16 cellular contexts compared by ENCODE assay signal in genomic region chrX:151370906-151371305, GRCh38. TPM values are rescaled to one million over a fixed set of nuclear protein-coding genes. Genes with fewer than 3 reads are reported as not detected.
DNase-seq lines count a peak whose midpoint lies in the region; ATAC-seq and TF ChIP-seq lines count a peak whose summit lies in the region.
"Had no signal": no experiment of that assay in that cellular context is flagged by ENCODE, and none has a peak within 500 bp of the region (broad histone marks: within the 10 kb centered on the region; RNA-seq: fewer than 3 reads in every experiment).

No MANE protein-coding gene starts in this region.

- H3K36me3 ChIP-seq in PC-9 (ENCODE audit: low read depth) (no peaks in the 10 kb centered on the region), spleen (no peaks in the 10 kb centered on the region), mammary epithelial cell (ENCODE audit: insufficient read depth, low read length) (no peaks in the 10 kb centered on the region)
- H3K36me3 ChIP-seq: breast epithelium had no signal

- H3K27me3 ChIP-seq in PC-9 (ENCODE audit: insufficient read depth, low read depth) (peaks cover 30% of the 10 kb centered on the region), foreskin keratinocyte (no peaks in the 10 kb centered on the region), spleen (replicated peaks in 1 of 7) (peaks cover 0 to 19% (median 0%) of the 10 kb centered on the region in 7 donors), mammary epithelial cell (ENCODE audit: insufficient read depth, low read length) (no peaks in the 10 kb centered on the region)

- H3K4me1 ChIP-seq in PC-9 (replicated peaks; ENCODE audit: insufficient read depth), result no peaks in the 10 kb centered on the region
- no peaks in the 10 kb centered on the region for H3K4me1 ChIP-seq in foreskin keratinocyte
- H3K4me1 ChIP-seq in spleen, result no peaks in the 10 kb centered on the region
- no peaks in the 10 kb centered on the region for H3K4me1 ChIP-seq in mammary epithelial cell (ENCODE audit: insufficient read depth, low read length)
- H3K4me1 ChIP-seq: breast epithelium had no signal

- TF ChIP-seq CTCF in PC-9 (conservative IDR thresholded peaks at IDR 0.05), result no peak
- no peak for TF ChIP-seq CTCF in foreskin keratinocyte (conservative IDR thresholded peaks at IDR 0.05)
- TF ChIP-seq CTCF in spleen (IDR thresholded peaks at IDR 0.05 in 8 of 11, conservative IDR thresholded peaks at IDR 0.05 in 3 of 11), result no peak
- no peak for TF ChIP-seq CTCF in mammary epithelial cell (conservative IDR thresholded peaks at IDR 0.05 in 1 of 2, IDR thresholded peaks at IDR 0.05 in 1 of 2; ENCODE audit: extremely low read depth in 1 of 2, insufficient read depth in 1 of 2, low read depth in 1 of 2, low read length in 2 of 2)

- no peak for TF ChIP-seq POLR2A in spleen (IDR thresholded peaks at IDR 0.05)

- H3K79me2 ChIP-seq in PC-9 (ENCODE audit: low read depth), result no peaks in the 10 kb centered on the region
- H3K79me2 ChIP-seq in mammary epithelial cell (ENCODE audit: insufficient read depth, low read length), result no peaks in the 10 kb centered on the region

- H3K27ac ChIP-seq in PC-9, result no peak overlapping the region
- no peak overlapping the region for H3K27ac ChIP-seq in foreskin keratinocyte
- H3K27ac ChIP-seq in spleen, result no peak overlapping the region
- no peak overlapping the region for H3K27ac ChIP-seq in mammary epithelial cell (ENCODE audit: insufficient read depth, low read depth, low read length)
- H3K27ac ChIP-seq: breast epithelium had no signal

- dilution Hi-C loops in mammary epithelial cell (cut with HindIII; ENCODE audit: low sequenced_read_pairs), result no loop called here

- in situ Hi-C loops in mammary epithelial cell (cut with MboI; ENCODE audit: low sequenced_read_pairs in 2 of 2), result loop anchor here in 1 of 2 donors (25.0 kb wide), 1 partner anchor 209 kb away; no protein-coding TSS in a partner anchor

- H3K4me2 ChIP-seq in PC-9, result peak overlapping the region; percentile 39
- no peak overlapping the region for H3K4me2 ChIP-seq in mammary epithelial cell (ENCODE audit: insufficient read depth, low read depth, low read length)

- H3K4me3 ChIP-seq in PC-9, result no peak overlapping the region
- H3K4me3 ChIP-seq in spleen, result no peak overlapping the region
- H3K4me3 ChIP-seq in mammary epithelial cell (replicated peaks in 1 of 3; ENCODE audit: insufficient read depth in 1 of 3, low read depth in 2 of 3, low read length in 3 of 3), result no peak overlapping the region
- H3K4me3 ChIP-seq: breast epithelium had no signal

- peak; percentile 11 for DNase-seq in stimulated activated CD4-positive, alpha-beta T cell treated with anti-CD3 and anti-CD28 coated beads, Interleukin-4, amount 100 ng/mL, for 1 hour
- DNase-seq in stimulated activated CD4-positive, alpha-beta T cell treated with anti-CD3 and anti-CD28 coated beads, Interleukin-12 subunit alpha, Interleukin-12 subunit beta, amount 100 ng/mL, for 4 hours, result no peak
- DNase-seq in PC-9 (no peak), foreskin keratinocyte (no peak), spleen (no peak), mammary epithelial cell (no peak), occipital lobe (lab: John Stamatoyannopoulos, UW) (no peak)
- DNase-seq: activated CD4-positive, alpha-beta memory T cell treated with anti-CD3 and anti-CD28 coated beads, Interleukin-2, amount 10 ng/mL, durations not matched to agents 7 days and 5 days; activated gamma-delta T cell treated with Interleukin-2 at 50 U/mL for 16 hours; C1 segment of cervical spinal cord; effector memory CD4-positive, alpha-beta T cell; EL; foreskin melanocyte; NCI-H1048; NCI-H446 had no signal

- H2AFZ ChIP-seq in PC-9, result no peak overlapping the region
- no peak overlapping the region for H2AFZ ChIP-seq in mammary epithelial cell (ENCODE audit: low read depth, low read length)

- H4K20me1 ChIP-seq in PC-9 (ENCODE audit: insufficient read depth), result no peaks in the 10 kb centered on the region
- H4K20me1 ChIP-seq in mammary epithelial cell (ENCODE audit: insufficient read depth, low read length), result no peaks in the 10 kb centered on the region

- no peak overlapping the region for H3K9ac ChIP-seq in mammary epithelial cell (ENCODE audit: insufficient read depth, low read length)

- CTCF ChIA-PET in PC-9 (lab: Charles Lee) (no interaction called here), mammary epithelial cell (lab: Charles Lee; ENCODE audit: low non-redundant PET) (no interaction called here)

- H3F3A ChIP-seq in PC-9 (ENCODE audit: insufficient read depth, low read depth), result no peaks in the 10 kb centered on the region

- BruUV-seq in PC-9 (replicated peaks; lab: Mats Ljungman, UMichigan) (no TSS peak), mammary epithelial cell (replicated peaks; lab: Mats Ljungman, UMichigan) (no TSS peak)

- no peaks in the 10 kb centered on the region for H3K9me2 ChIP-seq in PC-9 (ENCODE audit: insufficient read depth)

- ATAC-seq in foreskin keratinocyte, result peak; percentile 88

- 19 to 50% (median 20%) methylated on average over 18 to 21 of the region's 21 CpGs for WGBS in spleen, 5 donors
- WGBS in mammary epithelial cell (ENCODE audit: low coverage, missing lambda C conversion rate), result 58% methylated on average over 13 of the region's 21 CpGs

- intact Hi-C loops in PC-9 (cut with micrococcal nuclease; ENCODE audit: unreplicated experiment) (no loop called here), spleen (cut with DNase I; ENCODE audit: low total_unique reads) (no loop called here), mammary epithelial cell (cut with micrococcal nuclease) (no loop called here)

- H3K9me3 ChIP-seq in PC-9 (ENCODE audit: insufficient read depth, low read depth) (no peaks in the 10 kb centered on the region), spleen (no peaks in the 10 kb centered on the region), mammary epithelial cell (replicated peaks; ENCODE audit: insufficient read depth, low read length) (no peaks in the 10 kb centered on the region)
- H3K9me3 ChIP-seq: breast epithelium had no signal

- POLR2A ChIA-PET in PC-9 (lab: Charles Lee; ENCODE audit: unreplicated experiment), result no interaction called here

RNA-seq across cellular contexts. Expression of gene VMA21, which starts 26.1 kb away (rescaled TPM):
- total RNA-seq in PC-9 (2021) (36.8 and 58.4 TPM in 2 replicates), foreskin keratinocyte (42.8 and 44.0 TPM in 2 replicates), spleen (10 to 100 TPM; 21.0 to 31.3 (median 26.7) TPM), mammary epithelial cell (10 to 100 TPM; 40.5 to 73.3 TPM), occipital lobe (162 TPM)
- polyA plus RNA-seq in foreskin keratinocyte (19.2 and 20.3 TPM in 2 replicates), spleen (10 to 100 TPM in 2 of 3 donors, 1 to 10 TPM in 1; 9.2 to 11.6 (median 11.3) TPM), mammary epithelial cell (19.6 TPM)
- polyA minus RNA-seq in mammary epithelial cell, result 31.5 TPM
